In genomic region chr11:68289456-68289855, GRCh38 we compare ENCODE assay signal across 31 cellular contexts. TPM values are rescaled to one million over a fixed set of nuclear protein-coding genes. Genes with fewer than 3 reads are reported as not detected.
DNase-seq lines count a peak whose midpoint lies in the region; ATAC-seq, FAIRE-seq and TF ChIP-seq lines count a peak whose summit lies in the region.
"Had no signal": no experiment of that assay in that cellular context is flagged by ENCODE, and none has a peak within 500 bp of the region (broad histone marks: within the 10 kb centered on the region; RNA-seq: fewer than 3 reads in every experiment).

No MANE protein-coding gene starts in this region.

- WGBS in K562 (ENCODE audit: insufficient coverage, low coverage, missing lambda C conversion rate) = 12% methylated on average over 2 of the region's 2 CpGs

- no peaks in the 10 kb centered on the region for H3K36me3 ChIP-seq in HEK293 (ENCODE audit: control insufficient read depth in 2 of 2, insufficient read depth in 1 of 2, low read length in 2 of 2)
- no peaks in the 10 kb centered on the region for H3K36me3 ChIP-seq in K562 (ENCODE audit: control insufficient read depth, insufficient read depth, low read length)
- H3K36me3 ChIP-seq: BE2C had no signal

- intact Hi-C loops in K562 (cut with micrococcal nuclease) = no loop called here

- H3K9me3 ChIP-seq in HEK293 (ENCODE audit: control insufficient read depth, insufficient read depth, low read depth, low read length) (no peaks in the 10 kb centered on the region), K562 (replicated peaks; ENCODE audit: control insufficient read depth, insufficient read depth, low read depth, low read length) (peaks cover 7% of the 10 kb centered on the region; the same call in 1 of the 2 replicates)
- H3K9me3 ChIP-seq: BE2C had no signal

- H3K9ac ChIP-seq in K562 (ENCODE audit: insufficient read depth in 1 of 2, low read depth in 2 of 2, low read length in 2 of 2) = no peak overlapping the region
- H3K9ac ChIP-seq: BLaER1; BLaER1 treated with 17β-estradiol and CSF1 and Interleukin-3, amounts not matched to agents 10 nM and 100 nM had no signal

- no peak overlapping the region for H3K4me2 ChIP-seq in K562 (ENCODE audit: insufficient read depth, low read length)
- H3K4me2 ChIP-seq: A549; BLaER1; BLaER1 treated with 17β-estradiol and CSF1 and Interleukin-3, amounts not matched to agents 10 nM and 100 nM had no signal

- TF ChIP-seq CTCF in HEK293 (tag by site-specific recombination; IDR thresholded peaks at IDR 0.05) (no peak), K562 (IDR thresholded peaks at IDR 0.05 in 2 of 3, conservative IDR thresholded peaks at IDR 0.05 in 1 of 3; ENCODE audit: insufficient read depth in 2 of 3, low read depth in 1 of 3, low read length in 3 of 3) (no peak)

- H3K4me1 ChIP-seq in HEK293 (ENCODE audit: control insufficient read depth, insufficient read depth, low read length) (no peaks in the 10 kb centered on the region), K562 (replicated peaks in 1 of 2; ENCODE audit: control insufficient read depth in 2 of 2, insufficient read depth in 2 of 2, low read length in 2 of 2) (peaks cover 0 to 2% of the 10 kb centered on the region in 2 experiments; a peak in 1 of 5 replicates)
- H3K4me1 ChIP-seq: A549, BE2C, Caco-2 had no signal

- no peak overlapping the region for H3K4me3 ChIP-seq in HEK293 (ENCODE audit: low read depth, low read length)
- H3K4me3 ChIP-seq in K562 = no peak overlapping the region
- H3K4me3 ChIP-seq: A549; BLaER1; BLaER1 treated with 17β-estradiol and CSF1 and Interleukin-3, amounts not matched to agents 10 nM and 100 nM had no signal

- no peak overlapping the region for H3K27ac ChIP-seq in HEK293 (ENCODE audit: extremely low read depth, low read depth, low read length)
- H3K27ac ChIP-seq in K562 (ENCODE audit: extremely low read depth, low read depth, low read length) = no peak overlapping the region
- H3K27ac ChIP-seq: 22Rv1; A549; BLaER1; BLaER1 treated with 17β-estradiol and CSF1 and Interleukin-3, amounts not matched to agents 10 nM and 100 nM; C4-2B had no signal

- H3K79me2 ChIP-seq in K562 (ENCODE audit: control insufficient read depth, insufficient read depth, low read length) = no peaks in the 10 kb centered on the region

- TF ChIP-seq RAD21 in K562 (CRISPR knock-in tag; conservative IDR thresholded peaks at IDR 0.05 in 1 of 2, IDR thresholded peaks at IDR 0.05 in 1 of 2) = no peak

- TF ChIP-seq EP300 in K562 (IDR thresholded peaks at IDR 0.05; ENCODE audit: low read length) = no peak

- no peak for TF ChIP-seq POLR2A in K562 (conservative IDR thresholded peaks at IDR 0.05)

- CTCF ChIA-PET in HEK293 (lab: Yijun Ruan, JAX) (interaction anchor here (2.9 kb wide), 1 partner anchor 9 kb away, joined by 25 read pairs; no protein-coding TSS in a partner anchor), K562 (lab: Yijun Ruan, JAX; ENCODE audit: low intra/inter-chr PET ratio) (no interaction called here)

- H2AFZ ChIP-seq in K562 (ENCODE audit: low read depth, low read length) = no peak overlapping the region

- no peak for FAIRE-seq in K562 (lab: Jason Lieb, UNC)
- FAIRE-seq: A204.1, A549, D721Med had no signal

- DNase-seq in K562 (ENCODE audit: extremely low read depth in 1 of 4, low spot score in 3 of 4) = no peak
- DNase-seq in activated effector memory CD4-positive, alpha-beta T cell treated with anti-CD3 and anti-CD28 coated beads, Interleukin-2, amount 50 U/mL, for 16 hours = no peak
- DNase-seq: 8988T; ACHN; AML-193; BE2C; C1 segment of cervical spinal cord; Calu3; CD4-positive, alpha-beta memory T cell; CD4-positive, alpha-beta T cell; CD4-positive, CD25-positive, alpha-beta regulatory T cell; CD8-positive, alpha-beta memory T cell; CD8-positive, alpha-beta T cell; COR-L47; DMS 273 treated with DMSO at 0.1 percent for 48 hours; DMS153; DMS53; DMS79; DMS79 treated with DMSO at 0.1 percent for 48 hours; DND-41; EL had no signal

- no peaks in the 10 kb centered on the region for H3K9me1 ChIP-seq in K562 (ENCODE audit: control insufficient read depth, insufficient read depth, low read length)

- in situ Hi-C loops in K562 (cut with MboI) = no loop called here

- ATAC-seq in K562 (no peak), GM21423 (IDR thresholded peaks at IDR 0.05; ENCODE audit: unreplicated experiment) (no peak)
- ATAC-seq: A549; CD8-positive, alpha-beta T cell had no signal

- BruUV-seq in K562 (replicated peaks; lab: Mats Ljungman, UMichigan) = no TSS peak

- no peaks in the 10 kb centered on the region for H3K27me3 ChIP-seq in K562 (ENCODE audit: control insufficient read depth in 2 of 2, insufficient read depth in 2 of 2, low read length in 2 of 2)
- H3K27me3 ChIP-seq: BE2C; BLaER1; BLaER1 treated with 17β-estradiol and CSF1 and Interleukin-3, amounts not matched to agents 10 nM and 100 nM had no signal

- H4K20me1 ChIP-seq in K562 (replicated peaks; ENCODE audit: control insufficient read depth, insufficient read depth, low read length) = no peaks in the 10 kb centered on the region
- H4K20me1 ChIP-seq: BLaER1; BLaER1 treated with 17β-estradiol and CSF1 and Interleukin-3, amounts not matched to agents 10 nM and 100 nM had no signal

- POLR2A ChIA-PET in HEK293 (lab: Yijun Ruan, JAX) = interaction anchor here (2.1 kb wide), 1 partner anchor 17 kb away, joined by 5 read pairs; the partner anchor contains the start of gene C11orf24
- POLR2A ChIA-PET in K562 (lab: Yijun Ruan, JAX) = interaction anchor here (1.8 kb wide), 1 partner anchor 24 kb away, joined by 3 read pairs; no protein-coding TSS in a partner anchor

TF ChIP-seq in HEK293, 187 proteins besides CTCF, POLR2A, EP300 and RAD21:
- TF ChIP-seq ZBTB48 (tag by site-specific recombination; IDR thresholded peaks at IDR 0.05) = no peak
- TF ChIP-seq ZNF707 (tag by site-specific recombination; IDR thresholded peaks at IDR 0.05) = peak; percentile 92
- no peak for TF ChIP-seq ZNF473 (tag by site-specific recombination; IDR thresholded peaks at IDR 0.05)

TF ChIP-seq in K562, 482 proteins besides CTCF, POLR2A, EP300 and RAD21 (continues in another document):
- peak; percentile 95 for TF ChIP-seq ZNF707 (CRISPR knock-in tag; conservative IDR thresholded peaks at IDR 0.05)

RNA-seq across cellular contexts. Expression of gene C11orf24, which starts 17.7 kb away (rescaled TPM):
- total RNA-seq in K562 (2011; cell fraction: chromatin; rRNA removed; ENCODE audit: low replicate concordance) = 53.7 and 91.3 TPM in 2 replicates
- 78.4 and 79.7 TPM in 2 replicates for total RNA-seq in K562 (2011; cell fraction: nucleolus; rRNA removed)
- 73.5 and 93.0 TPM in 2 replicates for total RNA-seq in K562 (2011; cell fraction: nucleoplasm; rRNA removed)
- 50.5 and 57.6 TPM in 2 replicates for total RNA-seq in K562 (2014; rRNA removed)
- 30.2 and 30.8 TPM in 2 replicates for total RNA-seq in K562 (2014; rRNA removed; fragmentation: Illumina TruSeq; extraction: Trizol)
- total RNA-seq in K562 (2015; rRNA removed; fragmentation: Illumina TruSeq; extraction: Trizol) = 31.7 and 32.5 TPM in 2 replicates
- 64.9 and 66.0 TPM in 2 replicates for total RNA-seq in K562 (2021)
- 23.6 and 34.9 TPM in 2 replicates for polyA plus RNA-seq in K562 (2011; rRNA removed)
- polyA plus RNA-seq in K562 (2011; cell fraction: cytosol; rRNA removed) = 42.1 and 76.0 TPM in 2 replicates
- polyA plus RNA-seq in K562 (2011; cell fraction: nucleus; rRNA removed) = 53.0 and 81.1 TPM in 2 replicates
- 38.0 and 127 TPM in 2 replicates for polyA plus RNA-seq in K562 (2012)
- polyA plus RNA-seq in K562 (2014; fragmentation: Illumina TruSeq; extraction: Trizol) = 47.0 and 49.5 TPM in 2 replicates
- 1 to 10 TPM; 2.0 to 4.4 TPM for polyA plus RNA-seq in K562 (2014; fragmentation: Nextera tagmentation; extraction: Ambion mirVana)
- polyA plus RNA-seq in K562 (2014; rRNA removed) = 52.5 and 65.2 TPM in 2 replicates
- polyA minus RNA-seq in K562 (2011; rRNA and poly(A)+ RNA removed) = 22.4 and 23.0 TPM in 2 replicates
- 27.9 and 31.7 TPM in 2 replicates for polyA minus RNA-seq in K562 (2011; cell fraction: cytosol; rRNA and poly(A)+ RNA removed)
- 25.2 and 34.9 TPM in 2 replicates for polyA minus RNA-seq in K562 (2011; cell fraction: nucleus; rRNA and poly(A)+ RNA removed)

RNA-seq across cellular contexts. Expression of gene LRP5, which starts 22.9 kb away (rescaled TPM):
- 28.3 and 69.8 TPM in 2 replicates for total RNA-seq in K562 (2011; cell fraction: chromatin; rRNA removed; ENCODE audit: low replicate concordance)
- 63.7 and 66.6 TPM in 2 replicates for total RNA-seq in K562 (2011; cell fraction: nucleolus; rRNA removed)
- total RNA-seq in K562 (2011; cell fraction: nucleoplasm; rRNA removed) = 37.9 and 42.2 TPM in 2 replicates
- 14.9 and 23.8 TPM in 2 replicates for total RNA-seq in K562 (2014; rRNA removed)
- 2.1 and 3.1 TPM in 2 replicates for total RNA-seq in K562 (2014; rRNA removed; fragmentation: Illumina TruSeq; extraction: Trizol)
- 13.6 and 15.3 TPM in 2 replicates for total RNA-seq in K562 (2015; rRNA removed; fragmentation: Illumina TruSeq; extraction: Trizol)
- total RNA-seq in K562 (2021) = 43.1 and 44.2 TPM in 2 replicates
- 5.1 and 11.0 TPM in 2 replicates for polyA plus RNA-seq in K562 (2011; rRNA removed)
- polyA plus RNA-seq in K562 (2011; cell fraction: cytosol; rRNA removed) = 9.1 and 15.7 TPM in 2 replicates
- polyA plus RNA-seq in K562 (2011; cell fraction: nucleus; rRNA removed) = 16.9 and 36.4 TPM in 2 replicates
- 24.9 and 36.3 TPM in 2 replicates for polyA plus RNA-seq in K562 (2012)
- polyA plus RNA-seq in K562 (2014; fragmentation: Illumina TruSeq; extraction: Trizol) = 13.5 and 28.2 TPM in 2 replicates
- under 1 TPM; 0.48 to 0.63 TPM for polyA plus RNA-seq in K562 (2014; fragmentation: Nextera tagmentation; extraction: Ambion mirVana)
- polyA plus RNA-seq in K562 (2014; rRNA removed) = 16.1 and 17.6 TPM in 2 replicates
- polyA minus RNA-seq in K562 (2011; rRNA and poly(A)+ RNA removed) = 7.7 and 11.3 TPM in 2 replicates
- polyA minus RNA-seq in K562 (2011; cell fraction: cytosol; rRNA and poly(A)+ RNA removed) = 21.3 and 34.5 TPM in 2 replicates
- 24.4 and 27.9 TPM in 2 replicates for polyA minus RNA-seq in K562 (2011; cell fraction: nucleus; rRNA and poly(A)+ RNA removed)

Comparison
In these comparisons a context has a peak if more than half of its experiments do, and no peak if none do; other contexts are left out.
1. Of the 44 proteins assayed by ChIP-seq in both K562 and HEK293: peak only in K562: TRIM28; only in HEK293: none; in both: ZNF707; in neither: 42.